14 cellular contexts compared by ENCODE assay signal in the genomic region with DNA sequence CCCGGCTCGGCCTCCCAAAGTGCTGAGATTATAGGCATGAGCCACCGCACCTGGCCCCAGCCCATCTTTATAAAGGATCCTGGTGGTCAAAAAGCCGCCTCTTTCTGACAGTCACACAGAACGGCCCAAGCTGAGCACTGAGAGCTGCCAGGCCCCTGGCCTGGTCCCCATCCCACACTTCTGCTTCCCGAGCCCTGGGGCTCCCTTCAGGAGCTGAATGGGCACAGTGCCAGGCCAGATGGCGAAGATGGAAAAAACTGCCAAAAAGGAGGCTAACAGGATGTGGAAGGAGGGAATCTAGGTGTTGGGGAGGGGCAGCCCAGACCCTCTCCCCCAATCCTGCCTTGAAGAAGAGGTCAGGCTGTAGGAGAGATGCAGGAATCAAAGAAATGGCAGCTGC. TPM values are rescaled to one million over a fixed set of nuclear protein-coding genes. Genes with fewer than 3 reads are reported as not detected.
A peak's percentile ranks its signal among the peaks of the same experiment; 100 is the strongest.
DNase-seq lines count a peak whose midpoint lies in the region; ATAC-seq and TF ChIP-seq lines count a peak whose summit lies in the region.
"Had no signal": no experiment of that assay in that cellular context is flagged by ENCODE, and none has a peak within 500 bp of the region (broad histone marks: within the 10 kb centered on the region; RNA-seq: fewer than 3 reads in every experiment).

No MANE protein-coding gene starts in this region.

- peak overlapping the region; percentile 75 for H3K4me3 Mint-ChIP-seq in activated naive CD4-positive, alpha-beta T cell treated with anti-CD3 and anti-CD28 coated beads, Interleukin-2, amount 10 ng/mL, durations not matched to agents 7 days and 5 days
- H3K4me3 Mint-ChIP-seq in stimulated activated naive CD8-positive, alpha-beta T cell treated with anti-CD3 and anti-CD28 coated beads, Interleukin-15, amount 100 ng/mL, for 72 hours, result peak overlapping the region; percentile 83 to 92
- no peak overlapping the region for H3K4me3 Mint-ChIP-seq in osteocyte (ENCODE audit: unreplicated experiment)

- POLR2A ChIA-PET in RWPE1 (lab: Yijun Ruan, JAX; ENCODE audit: low non-redundant PET), result no interaction called here

- CTCF ChIA-PET in activated naive CD4-positive, alpha-beta T cell treated with anti-CD3 and anti-CD28 coated beads, Interleukin-2, amount 10 ng/mL, durations not matched to agents 7 days and 5 days (lab: Charles Lee), result interaction anchor here (0.7 to 2.3 kb wide), 4 partner anchors 10 to 54 kb away, joined by 3 to 17 read pairs (median 4); no protein-coding TSS in a partner anchor
- CTCF ChIA-PET in RWPE1 (lab: Yijun Ruan, JAX), result no interaction called here

- no peaks in the 10 kb centered on the region for H3K27me3 ChIP-seq in duodenal mucosa (ENCODE audit: control insufficient read depth in 1 of 2, insufficient read depth in 2 of 2, low read length in 2 of 2)

- H3K9me3 ChIP-seq in duodenal mucosa (ENCODE audit: control insufficient read depth in 1 of 2, low read length in 2 of 2), result no peaks in the 10 kb centered on the region
- H3K9me3 ChIP-seq: psoas muscle had no signal

- ATAC-seq in stimulated activated naive CD8-positive, alpha-beta T cell treated with anti-CD3 and anti-CD28 coated beads, Interleukin-15, amount 100 ng/mL, for 72 hours, result no peak
- ATAC-seq in GM18858 (IDR thresholded peaks at IDR 0.05; ENCODE audit: unreplicated experiment), result no peak
- ATAC-seq: psoas muscle had no signal

- H3K36me3 ChIP-seq in duodenal mucosa (ENCODE audit: control insufficient read depth in 1 of 2, insufficient read depth in 2 of 2, low read length in 2 of 2), result no peaks in the 10 kb centered on the region

- H3K9me3 Mint-ChIP-seq in activated naive CD4-positive, alpha-beta T cell treated with anti-CD3 and anti-CD28 coated beads, Interleukin-2, amount 10 ng/mL, durations not matched to agents 7 days and 5 days, result no peaks in the 10 kb centered on the region
- no peaks in the 10 kb centered on the region for H3K9me3 Mint-ChIP-seq in stimulated activated naive CD8-positive, alpha-beta T cell treated with anti-CD3 and anti-CD28 coated beads, Interleukin-15, amount 100 ng/mL, for 72 hours
- no peaks in the 10 kb centered on the region for H3K9me3 Mint-ChIP-seq in osteocyte (ENCODE audit: unreplicated experiment)

- peak overlapping the region; percentile 64 to 78 for H3K9ac ChIP-seq in duodenal mucosa (ENCODE audit: low read depth in 1 of 2, low read length in 2 of 2)

- H3K4me1 ChIP-seq in duodenal mucosa (ENCODE audit: control insufficient read depth in 1 of 2, insufficient read depth in 2 of 2, low read length in 2 of 2), result peaks cover 27 to 44% of the 10 kb centered on the region in 2 donors
- H3K4me1 ChIP-seq: psoas muscle had no signal

- peak overlapping the region; percentile 48 to 63 for H3K4me3 ChIP-seq in duodenal mucosa (ENCODE audit: low read depth in 1 of 2, low read length in 2 of 2)
- H3K4me3 ChIP-seq: PC-9, psoas muscle had no signal

- DNase-seq in activated naive CD4-positive, alpha-beta T cell treated with anti-CD3 and anti-CD28 coated beads, Interleukin-2, amount 10 ng/mL, durations not matched to agents 7 days and 5 days, result no peak
- no peak for DNase-seq in activated naive CD4-positive, alpha-beta T cell treated with anti-CD3 and anti-CD28 coated beads, Interleukin-2, amount 50 U/mL, for 16 hours
- no peak for DNase-seq in RWPE1 (ENCODE audit: low spot score)
- no peak for DNase-seq in stimulated activated naive CD8-positive, alpha-beta T cell treated with anti-CD3 and anti-CD28 coated beads, Interleukin-15, amount 100 ng/mL, for 72 hours
- DNase-seq in osteocyte (ENCODE audit: extremely low spot score, unreplicated experiment), result no peak
- DNase-seq in HuH-7 (ENCODE audit: low spot score), result no peak
- DNase-seq: cortex of kidney, NCI-H1694, PC-9 had no signal

- H3K27me3 Mint-ChIP-seq in activated naive CD4-positive, alpha-beta T cell treated with anti-CD3 and anti-CD28 coated beads, Interleukin-2, amount 10 ng/mL, durations not matched to agents 7 days and 5 days, result no peaks in the 10 kb centered on the region
- H3K27me3 Mint-ChIP-seq in stimulated activated naive CD8-positive, alpha-beta T cell treated with anti-CD3 and anti-CD28 coated beads, Interleukin-15, amount 100 ng/mL, for 72 hours, result no peaks in the 10 kb centered on the region
- no peaks in the 10 kb centered on the region for H3K27me3 Mint-ChIP-seq in osteocyte (ENCODE audit: unreplicated experiment)

- peaks cover 60% of the 10 kb centered on the region for H3K4me1 Mint-ChIP-seq in activated naive CD4-positive, alpha-beta T cell treated with anti-CD3 and anti-CD28 coated beads, Interleukin-2, amount 10 ng/mL, durations not matched to agents 7 days and 5 days
- H3K4me1 Mint-ChIP-seq in stimulated activated naive CD8-positive, alpha-beta T cell treated with anti-CD3 and anti-CD28 coated beads, Interleukin-15, amount 100 ng/mL, for 72 hours, result peaks cover 79% of the 10 kb centered on the region
- H3K4me1 Mint-ChIP-seq in osteocyte (ENCODE audit: unreplicated experiment), result peaks cover 34% of the 10 kb centered on the region

- no peaks in the 10 kb centered on the region for H3K36me3 Mint-ChIP-seq in activated naive CD4-positive, alpha-beta T cell treated with anti-CD3 and anti-CD28 coated beads, Interleukin-2, amount 10 ng/mL, durations not matched to agents 7 days and 5 days
- H3K36me3 Mint-ChIP-seq in osteocyte (ENCODE audit: unreplicated experiment), result no peaks in the 10 kb centered on the region

- TF ChIP-seq CTCF in RWPE1 (conservative IDR thresholded peaks at IDR 0.05; ENCODE audit: low read depth) (no peak), osteocyte (IDR thresholded peaks at IDR 0.05) (no peak)

- H3K27ac Mint-ChIP-seq in activated naive CD4-positive, alpha-beta T cell treated with anti-CD3 and anti-CD28 coated beads, Interleukin-2, amount 10 ng/mL, durations not matched to agents 7 days and 5 days, result peak overlapping the region; percentile 94
- H3K27ac Mint-ChIP-seq in stimulated activated naive CD8-positive, alpha-beta T cell treated with anti-CD3 and anti-CD28 coated beads, Interleukin-15, amount 100 ng/mL, for 72 hours, result peak overlapping the region; percentile 53 to 98
- no peak overlapping the region for H3K27ac Mint-ChIP-seq in osteocyte (ENCODE audit: unreplicated experiment)

- H3K27ac ChIP-seq in RWPE1 (peak overlapping the region; percentile 94), duodenal mucosa (ENCODE audit: low read depth, low read length) (peak overlapping the region; percentile 2)
- H3K27ac ChIP-seq: PC-9, psoas muscle had no signal

RNA-seq across cellular contexts. Expression of a gene that starts 5.1 kb away (rescaled TPM):
- 0.32 and 0.50 TPM in 2 replicates for total RNA-seq in osteocyte
- total RNA-seq: glomerular endothelial cell, HT-29 had no signal

RNA-seq across cellular contexts. Expression of a gene that starts 16.5 kb away (rescaled TPM):
- total RNA-seq in osteocyte, result 0.73 and 1.0 TPM in 2 replicates

RNA-seq across cellular contexts. Expression of a gene that starts 23.5 kb away (rescaled TPM):
- total RNA-seq in osteocyte, result 348 and 351 TPM in 2 replicates

RNA-seq across cellular contexts. Expression of a gene that starts 32.2 kb away (rescaled TPM):
- total RNA-seq in osteocyte, result 56.7 and 58.8 TPM in 2 replicates

RNA-seq across cellular contexts. Expression of a gene that starts 58.5 kb away (rescaled TPM):
- 66.6 and 68.3 TPM in 2 replicates for total RNA-seq in osteocyte
